In the genomic region with DNA sequence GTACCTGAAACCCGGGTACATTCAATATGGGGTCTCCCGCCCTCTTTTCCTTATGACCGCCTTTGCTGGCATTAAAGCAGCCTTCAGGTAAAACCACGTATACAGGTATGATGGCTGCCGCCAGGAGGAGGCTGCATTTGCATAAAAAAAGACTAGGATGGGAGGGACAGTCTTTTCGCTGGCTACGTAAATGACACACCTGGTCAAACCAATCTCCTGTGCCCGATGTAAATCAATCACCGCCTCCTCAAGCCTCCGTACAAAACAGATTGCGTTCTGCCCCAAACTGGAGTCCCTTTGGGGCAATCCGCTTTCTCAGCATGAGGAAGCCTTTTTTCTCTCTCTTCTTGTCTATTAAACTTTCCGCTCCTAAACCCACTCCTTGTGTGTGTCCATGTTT, we compare ENCODE assay signal across 12 cellular contexts. TPM values are rescaled to one million over a fixed set of nuclear protein-coding genes. Genes with fewer than 3 reads are reported as not detected.
A peak's percentile ranks its signal among the peaks of the same experiment; 100 is the strongest.
DNase-seq lines count a peak whose midpoint lies in the region; ATAC-seq, FAIRE-seq and TF ChIP-seq lines count a peak whose summit lies in the region.
"Had no signal": no experiment of that assay in that cellular context is flagged by ENCODE, and none has a peak within 500 bp of the region (broad histone marks: within the 10 kb centered on the region; RNA-seq: fewer than 3 reads in every experiment).

No MANE protein-coding gene starts in this region.

- H3K9ac ChIP-seq in neuronal stem cell (ENCODE audit: low read depth, low read length, poor library complexity): no peak overlapping the region

- H2BK120ac ChIP-seq in neuronal stem cell (ENCODE audit: low read depth, low read length): no peak overlapping the region

- H3K4ac ChIP-seq in neuronal stem cell (ENCODE audit: low read length): no peak overlapping the region

- TF ChIP-seq CTCF in foreskin keratinocyte (conservative IDR thresholded peaks at IDR 0.05) (peak; percentile 36), CD14-positive monocyte (IDR thresholded peaks at IDR 0.05) (no peak)

- H3K9me3 ChIP-seq in neuronal stem cell (replicated peaks in 1 of 2; ENCODE audit: control insufficient read depth in 2 of 2, insufficient read depth in 1 of 2, low read depth in 1 of 2, low read length in 2 of 2): peaks cover 0 to 3% of the 10 kb centered on the region in 2 donors

- H3K18ac ChIP-seq in neuronal stem cell (ENCODE audit: low read length): peak overlapping the region; percentile 66

- no peak overlapping the region for H3K27ac Mint-ChIP-seq in CD14-positive monocyte
- H3K27ac Mint-ChIP-seq: natural killer cell had no signal

- H3K23ac ChIP-seq in neuronal stem cell (ENCODE audit: low read depth, low read length, poor library complexity): no peak overlapping the region

- H2BK5ac ChIP-seq in neuronal stem cell (ENCODE audit: low read length): no peak overlapping the region

- H2AFZ ChIP-seq in neuronal stem cell (ENCODE audit: low read length): no peak overlapping the region

- intact Hi-C loops in CD14-positive monocyte (cut with micrococcal nuclease): no loop called here

- peaks cover 7 to 15% (median 8%) of the 10 kb centered on the region in 3 donors for H3K27me3 Mint-ChIP-seq in CD14-positive monocyte (ENCODE audit: low read depth in 3 of 3)

- H3K9me3 Mint-ChIP-seq in CD14-positive monocyte: peaks cover 16 to 34% (median 26%) of the 10 kb centered on the region in 7 donors

- H3K4me2 ChIP-seq in neuronal stem cell (ENCODE audit: insufficient read depth, low read length, poor library complexity, severe bottlenecking): peak overlapping the region; percentile 54

- H3K27me3 ChIP-seq in foreskin keratinocyte: no peaks in the 10 kb centered on the region
- H3K27me3 ChIP-seq in neuronal stem cell (ENCODE audit: control insufficient read depth in 3 of 3, insufficient read depth in 3 of 3, low read depth in 1 of 3, low read length in 3 of 3): peaks cover 0 to 11% (median 0%) of the 10 kb centered on the region in 3 experiments

- no peak for FAIRE-seq in urothelium cell line (lab: Jason Lieb, UNC)

- H3K4me3 ChIP-seq in neuronal stem cell (ENCODE audit: low read length in 2 of 2): no peak overlapping the region

- no peaks in the 10 kb centered on the region for H3K79me1 ChIP-seq in neuronal stem cell (ENCODE audit: low read depth, low read length)

- no peaks in the 10 kb centered on the region for H3K4me1 Mint-ChIP-seq in CD14-positive monocyte
- H3K4me1 Mint-ChIP-seq: natural killer cell had no signal

- no peak overlapping the region for H4K91ac ChIP-seq in neuronal stem cell (ENCODE audit: low read depth, low read length, poor library complexity)

- H3K4me1 ChIP-seq in foreskin keratinocyte (peaks cover 5% of the 10 kb centered on the region), neuronal stem cell (ENCODE audit: control insufficient read depth in 2 of 2, insufficient read depth in 1 of 2, low read depth in 1 of 2, low read length in 2 of 2) (peaks cover 0 to 4% of the 10 kb centered on the region in 2 donors)

- H2BK15ac ChIP-seq in neuronal stem cell (ENCODE audit: low read length): no peak overlapping the region

- no peaks in the 10 kb centered on the region for H3K36me3 ChIP-seq in neuronal stem cell (replicated peaks in 1 of 2; ENCODE audit: control insufficient read depth in 2 of 2, insufficient read depth in 2 of 2, low read length in 2 of 2)

- no peak overlapping the region for H4K8ac ChIP-seq in neuronal stem cell (ENCODE audit: low read depth, low read length)

- ATAC-seq in foreskin keratinocyte: peak; percentile 91
- ATAC-seq: natural killer cell had no signal

- H2AK5ac ChIP-seq in neuronal stem cell (ENCODE audit: low read depth, low read length): no peak overlapping the region

- H3K14ac ChIP-seq in neuronal stem cell (ENCODE audit: low read length): no peak overlapping the region

- no peak overlapping the region for H2BK12ac ChIP-seq in neuronal stem cell (ENCODE audit: low read length)

- no peak overlapping the region for H3K27ac ChIP-seq in foreskin keratinocyte
- no peak overlapping the region for H3K27ac ChIP-seq in neuronal stem cell (replicated peaks; ENCODE audit: low read length)

- peaks cover 0 to 1% of the 10 kb centered on the region in 2 donors for H3K36me3 Mint-ChIP-seq in CD14-positive monocyte

- WGBS in neuronal stem cell (ENCODE audit: extremely low coverage in 2 of 2, insufficient read length in 2 of 2, insufficient replicate concordance in 1 of 2), 2 donors: no CpG with 5 or more reads among the region's 13 CpGs

- peak; percentile 23 for DNase-seq in HT-29 (ENCODE audit: low spot score)
- DNase-seq in NCI-H774 (lab: John Stamatoyannopoulos, UW): peak; percentile 84
- DNase-seq in foreskin keratinocyte: peak in 1 of 2 donors; percentile 75
- no peak for DNase-seq in neuronal stem cell (ENCODE audit: low spot score)
- DNase-seq in NCI-H1694 (lab: John Stamatoyannopoulos, UW): no peak
- no peak for DNase-seq in activated naive CD4-positive, alpha-beta T cell treated with anti-CD3 and anti-CD28 coated beads, Interleukin-2, amount 50 U/mL, for 16 hours
- DNase-seq in CD14-positive monocyte (ENCODE audit: low spot score): no peak
- no peak for DNase-seq in urothelium cell line (ENCODE audit: low spot score)
- DNase-seq: C1 segment of cervical spinal cord; effector CD4-positive, alpha-beta T cell; natural killer cell; stimulated activated CD4-positive, alpha-beta T cell treated with anti-CD3 and anti-CD28 coated beads, Interleukin-12 subunit alpha, Interleukin-12 subunit beta, amount 100 ng/mL, for 4 hours had no signal

- H3K4me3 Mint-ChIP-seq in CD14-positive monocyte: no peak overlapping the region
- H3K4me3 Mint-ChIP-seq: natural killer cell had no signal

RNA-seq across cellular contexts. Expression of a gene that starts 8.1 kb away (rescaled TPM):
- not detected in 2 replicates for total RNA-seq in HT-29 (2014; rRNA removed; shearing (Covaris generic))
- 6.8 and 17.5 TPM in 2 replicates for total RNA-seq in foreskin keratinocyte
- polyA plus RNA-seq in foreskin keratinocyte: 1.6 and 4.4 TPM in 2 replicates
- polyA plus RNA-seq in neuronal stem cell (2013, experiment 1 of 2): 0.29 TPM
- 0.28 TPM for polyA plus RNA-seq in neuronal stem cell (2013, experiment 2 of 2)
- under 1 TPM in 1 of 2 donors, not detected in 1; 0.03 TPM for polyA plus RNA-seq in CD14-positive monocyte

RNA-seq across cellular contexts. Expression of a gene that starts 15.2 kb away (rescaled TPM):
- total RNA-seq in HT-29 (2014; rRNA removed; shearing (Covaris generic)): 17.5 and 21.5 TPM in 2 replicates
- 41.7 and 42.5 TPM in 2 replicates for total RNA-seq in foreskin keratinocyte
- polyA plus RNA-seq in foreskin keratinocyte (6.4 and 8.1 TPM in 2 replicates), CD14-positive monocyte (10 to 100 TPM; 69.0 to 95.3 TPM)
- polyA plus RNA-seq in neuronal stem cell (2013, experiment 1 of 2): 21.5 TPM
- 23.8 TPM for polyA plus RNA-seq in neuronal stem cell (2013, experiment 2 of 2)

Comparison
In these comparisons a context has a peak if more than half of its experiments do, and no peak if none do; other contexts are left out.
1. DNase-seq: peak in HT-29 (single experiment) and NCI-H774 (single experiment); none in neuronal stem cell (single experiment), NCI-H1694 (single experiment), activated naive CD4-positive, alpha-beta T cell treated with anti-CD3 and anti-CD28 coated beads, Interleukin-2, amount 50 U/mL, for 16 hours (single experiment), CD14-positive monocyte (single experiment) and urothelium cell line (single experiment).